Comparison of ENCODE assay signal across 14 cellular contexts in genomic region chr17:47956818-47957590, GRCh38. TPM values are rescaled to one million over a fixed set of nuclear protein-coding genes. Genes with fewer than 3 reads are reported as not detected.
DNase-seq lines count a peak whose midpoint lies in the region; ATAC-seq and TF ChIP-seq lines count a peak whose summit lies in the region.
"Had no signal": no experiment of that assay in that cellular context is flagged by ENCODE, and none has a peak within 500 bp of the region (broad histone marks: within the 10 kb centered on the region; RNA-seq: fewer than 3 reads in every experiment).

No MANE protein-coding gene starts in this region.

- H4K20me1 ChIP-seq in neural progenitor cell (ENCODE audit: low read depth) = no peaks in the 10 kb centered on the region

- DNase-seq in ELF-1 (ENCODE audit: low read depth, low spot score) (peak; percentile 25), NCI-H1092 (lab: John Stamatoyannopoulos, UW) (peak; percentile 10), neural progenitor cell (ENCODE audit: low spot score) (no peak), NOMO-1 treated with DMSO at 0.1 percent for 48 hours (lab: John Stamatoyannopoulos, UW; ENCODE audit: unreplicated experiment) (no peak), NCI-H2107 (lab: John Stamatoyannopoulos, UW) (no peak)
- DNase-seq: activated naive CD4-positive, alpha-beta T cell; posterior cingulate gyrus; stimulated activated CD4-positive, alpha-beta T cell treated with anti-CD3 and anti-CD28 coated beads, Interleukin-2, amount 100 ng/mL, for 48 hours; stimulated activated naive CD4-positive, alpha-beta T cell; T-helper 1 cell had no signal

- H3K4me1 Mint-ChIP-seq in neural progenitor cell = peaks cover 2% of the 10 kb centered on the region
- H3K4me1 Mint-ChIP-seq: central memory CD8-positive, alpha-beta T cell had no signal

- no peak for TF ChIP-seq CTCF in neural progenitor cell (IDR thresholded peaks at IDR 0.05)

- H3K36me3 Mint-ChIP-seq in neural progenitor cell = no peaks in the 10 kb centered on the region

- no peak for ATAC-seq in HG02763 (IDR thresholded peaks at IDR 0.05; ENCODE audit: unreplicated experiment)
- no peak for ATAC-seq in GM18858 (IDR thresholded peaks at IDR 0.05; ENCODE audit: unreplicated experiment)

- H3K4me3 ChIP-seq in esophagus (ENCODE audit: low read depth in 1 of 2, low read length in 2 of 2) = peak overlapping the region; percentile 40 to 50
- H3K4me3 ChIP-seq in neural progenitor cell = no peak overlapping the region

- no peak overlapping the region for H3K27ac Mint-ChIP-seq in neural progenitor cell

- H3K36me3 ChIP-seq in esophagus (ENCODE audit: control insufficient read depth in 2 of 2, insufficient read depth in 2 of 2, low read length in 1 of 2) (no peaks in the 10 kb centered on the region), neural progenitor cell (no peaks in the 10 kb centered on the region)

- H3F3A ChIP-seq in neural progenitor cell (ENCODE audit: low read depth) = no peaks in the 10 kb centered on the region

- peaks cover 2 to 18% of the 10 kb centered on the region in 2 donors for H3K4me1 ChIP-seq in esophagus (ENCODE audit: control insufficient read depth in 2 of 2, insufficient read depth in 2 of 2, low read length in 1 of 2)
- H3K4me1 ChIP-seq in neural progenitor cell = peaks cover 12% of the 10 kb centered on the region

- H3K9me3 Mint-ChIP-seq in neural progenitor cell = no peaks in the 10 kb centered on the region
- H3K9me3 Mint-ChIP-seq: central memory CD8-positive, alpha-beta T cell had no signal

- no peak overlapping the region for H3K9ac ChIP-seq in neural progenitor cell

- peak overlapping the region; percentile 83 to 88 for H3K27ac ChIP-seq in esophagus (ENCODE audit: low read depth in 2 of 2, low read length in 1 of 2)
- H3K27ac ChIP-seq in neural progenitor cell = no peak overlapping the region

- H3K27me3 Mint-ChIP-seq in neural progenitor cell (ENCODE audit: insufficient read depth, low read depth) = peaks cover 12% of the 10 kb centered on the region
- H3K27me3 Mint-ChIP-seq: central memory CD8-positive, alpha-beta T cell had no signal

- no peak overlapping the region for H2AFZ ChIP-seq in neural progenitor cell (replicated peaks)

- 53 to 56% methylated on average over 3 of the region's 3 CpGs for WGBS in esophagus, 2 donors

- H3K27me3 ChIP-seq in esophagus (ENCODE audit: control insufficient read depth in 1 of 2, insufficient read depth in 2 of 2, low read length in 2 of 2) (no peaks in the 10 kb centered on the region), neural progenitor cell (peaks cover 6% of the 10 kb centered on the region)

- H3K9me3 ChIP-seq in esophagus (ENCODE audit: control insufficient read depth in 2 of 2, insufficient read depth in 1 of 2, low read depth in 1 of 2, low read length in 1 of 2) (no peaks in the 10 kb centered on the region), neural progenitor cell (ENCODE audit: low read depth) (no peaks in the 10 kb centered on the region)

- H3K79me2 ChIP-seq in neural progenitor cell (ENCODE audit: low read depth) = no peaks in the 10 kb centered on the region

- peak overlapping the region; percentile 38 for H3K4me2 ChIP-seq in neural progenitor cell

- H3K4me3 Mint-ChIP-seq in neural progenitor cell = no peak overlapping the region
- H3K4me3 Mint-ChIP-seq: central memory CD8-positive, alpha-beta T cell had no signal

RNA-seq across cellular contexts. Expression of gene PRR15L, which starts 0.7 kb away (rescaled TPM):
- polyA plus RNA-seq in esophagus = 10 to 100 TPM in 1 of 2 donors, 1 to 10 TPM in 1; 8.8 to 15.2 TPM
- not detected in 2 replicates for total RNA-seq in neural progenitor cell (ENCODE audit: low replicate concordance)

RNA-seq across cellular contexts. Expression of gene CDK5RAP3, which starts 13.9 kb away (rescaled TPM):
- polyA plus RNA-seq in esophagus = 100 to 1,000 TPM; 103 to 217 TPM
- 104 and 168 TPM in 2 replicates for total RNA-seq in neural progenitor cell (ENCODE audit: low replicate concordance)

RNA-seq across cellular contexts. Expression of gene PNPO, which starts 15.6 kb away (rescaled TPM):
- polyA plus RNA-seq in esophagus = 1 to 10 TPM; 9.5 to 9.6 TPM
- total RNA-seq in neural progenitor cell (ENCODE audit: low replicate concordance) = 8.0 and 9.1 TPM in 2 replicates

Comparison
In these comparisons a context has a peak if more than half of its experiments do, and no peak if none do; other contexts are left out.
1. DNase-seq: peak in ELF-1 (single experiment) and NCI-H1092 (single experiment); none in neural progenitor cell (single experiment), NOMO-1 treated with DMSO at 0.1 percent for 48 hours (single experiment) and NCI-H2107 (single experiment).